Comparison of ENCODE assay signal across 8 cellular contexts in genomic region chr12:70609739-70610491, GRCh38. TPM values are rescaled to one million over a fixed set of nuclear protein-coding genes. Genes with fewer than 3 reads are reported as not detected.
DNase-seq lines count a peak whose midpoint lies in the region; ATAC-seq, FAIRE-seq and TF ChIP-seq lines count a peak whose summit lies in the region.

No MANE protein-coding gene starts in this region.

- TF ChIP-seq EP300 in HepG2 (IDR thresholded peaks at IDR 0.05; ENCODE audit: low read depth in 2 of 2, low read length in 2 of 2) = no peak
- TF ChIP-seq EP300 in HepG2 (CRISPR knock-in tag; IDR thresholded peaks at IDR 0.05; ENCODE audit: borderline replicate concordance) = no peak
- no peak for TF ChIP-seq EP300 in suprapubic skin (IDR thresholded peaks at IDR 0.05)

- no peak for FAIRE-seq in HepG2 (lab: Jason Lieb, UNC)

- H2AFZ ChIP-seq in HepG2 (ENCODE audit: low read length) = no peak overlapping the region

- in situ Hi-C loops in HepG2 (cut with HindIII; ENCODE audit: extremely low pct_ligation_motif_present, low pct_unique_long_range_greater_than_20kb) = no loop called here

- no peak for TF ChIP-seq RAD21 in HepG2 (CRISPR knock-in tag; IDR thresholded peaks at IDR 0.05)

- intact Hi-C loops in HepG2 (cut with micrococcal nuclease; ENCODE audit: unreplicated experiment) = no loop called here

- TF ChIP-seq POLR2A in HepG2 (IDR thresholded peaks at IDR 0.05; ENCODE audit: insufficient read depth in 1 of 2, low read depth in 2 of 2, low read length in 2 of 2) (no peak), suprapubic skin (IDR thresholded peaks at IDR 0.05) (no peak)

- H3K9me3 ChIP-seq in HepG2 (ENCODE audit: low read length) (no peaks in the 10 kb centered on the region), suprapubic skin (no peaks in the 10 kb centered on the region)

- H3K9ac ChIP-seq in HepG2 (ENCODE audit: insufficient read depth, low read depth, low read length) = no peak overlapping the region

- H3K4me3 ChIP-seq in coronary artery = peak overlapping the region; percentile 79
- H3K4me3 ChIP-seq in HepG2 (replicated peaks in 1 of 3; ENCODE audit: insufficient read depth in 1 of 3, low read depth in 2 of 3, low read length in 3 of 3) = peak overlapping the region; percentile 21 to 60 (median 23); a peak in 4 of 6 replicates
- H3K4me3 ChIP-seq in suprapubic skin = peak overlapping the region; percentile 62

- H4K20me1 ChIP-seq in HepG2 (ENCODE audit: insufficient read depth, low read length) = no peaks in the 10 kb centered on the region

- TF ChIP-seq CTCF in coronary artery (IDR thresholded peaks at IDR 0.05) (no peak), HepG2 (CRISPR knock-in tag; IDR thresholded peaks at IDR 0.05) (no peak), suprapubic skin (IDR thresholded peaks at IDR 0.05) (no peak)

- CTCF ChIA-PET in HepG2 (lab: Yijun Ruan, JAX; ENCODE audit: low intra/inter-chr PET ratio, low total read pairs) = no interaction called here

- peak overlapping the region; percentile 58; the same call in 1 of the 2 replicates for H3K4me2 ChIP-seq in HepG2 (ENCODE audit: low read depth, low read length)

- H3K36me3 ChIP-seq in HepG2 (replicated peaks in 1 of 2; ENCODE audit: control insufficient read depth in 1 of 2, insufficient read depth in 2 of 2, low read length in 2 of 2) = no peaks in the 10 kb centered on the region
- no peaks in the 10 kb centered on the region for H3K36me3 ChIP-seq in suprapubic skin

- DNase-seq in NCI-H146 (lab: John Stamatoyannopoulos, UW) = peak; percentile 4
- no peak for DNase-seq in NCI-H146 treated with DMSO at 0.1 percent for 48 hours (lab: John Stamatoyannopoulos, UW; ENCODE audit: unreplicated experiment)
- DNase-seq in NOMO-1 treated with DMSO at 0.1 percent for 48 hours (lab: John Stamatoyannopoulos, UW; ENCODE audit: unreplicated experiment) = peak; percentile 43
- no peak for DNase-seq in coronary artery (ENCODE audit: low spot score)
- DNase-seq in HepG2 (ENCODE audit: low spot score) = no peak
- DNase-seq in suprapubic skin (ENCODE audit: low spot score in 2 of 2) = peak; percentile 66 to 77
- no peak for DNase-seq in stimulated activated naive CD4-positive, alpha-beta T cell treated with Interleukin-2 at 50 U/mL for 16 hours (lab: John Stamatoyannopoulos, UW)
- DNase-seq in stimulated activated CD8-positive, alpha-beta memory T cell treated with anti-CD3 and anti-CD28 coated beads, Interleukin-4, amount 100 ng/mL, for 48 hours = no peak

- H3K4me1 ChIP-seq in HepG2 (ENCODE audit: insufficient read depth, low read length) = no peaks in the 10 kb centered on the region
- H3K4me1 ChIP-seq in suprapubic skin = peaks cover 11% of the 10 kb centered on the region

- H3K27me3 ChIP-seq in HepG2 (ENCODE audit: control insufficient read depth in 1 of 2, insufficient read depth in 2 of 2, low read length in 2 of 2) = peaks cover 5 to 32% of the 10 kb centered on the region in 2 experiments
- H3K27me3 ChIP-seq in suprapubic skin = no peaks in the 10 kb centered on the region

- no peaks in the 10 kb centered on the region for H3K79me2 ChIP-seq in HepG2 (ENCODE audit: insufficient read depth, low read length)

- ATAC-seq in HepG2 = peak; percentile 81

- POLR2A ChIA-PET in HepG2 (lab: Yijun Ruan, JAX) = no interaction called here

- WGBS in HepG2 (ENCODE audit: low lambda C conversion rate) = 20% methylated on average over 8 of the region's 63 CpGs
- under 1% methylated on average over 22 of the region's 63 CpGs for WGBS in suprapubic skin

- no TSS peak for BruUV-seq in HepG2 (replicated peaks; lab: Mats Ljungman, UMichigan)

- H3K27ac ChIP-seq in coronary artery (peak overlapping the region in 1 of 2 donors; percentile 58), HepG2 (ENCODE audit: extremely low read length, insufficient read depth, low read length) (no peak overlapping the region), suprapubic skin (peak overlapping the region; percentile 10)

TF ChIP-seq in HepG2, 621 proteins besides CTCF, POLR2A, EP300 and RAD21 (continues in another document):
- TF ChIP-seq ZBTB33 (CRISPR knock-in tag; IDR thresholded peaks at IDR 0.05) = no peak
- TF ChIP-seq HOXD1 (CRISPR knock-in tag; IDR thresholded peaks at IDR 0.05) = no peak
- TF ChIP-seq HMGXB4 (CRISPR knock-in tag; IDR thresholded peaks at IDR 0.05; ENCODE audit: borderline replicate concordance in 1 of 2, low read depth in 1 of 2) = no peak
- no peak for TF ChIP-seq CBX1 (IDR thresholded peaks at IDR 0.05; ENCODE audit: low read depth)
- TF ChIP-seq ZNF841 (CRISPR knock-in tag; IDR thresholded peaks at IDR 0.05; ENCODE audit: borderline replicate concordance) = no peak
- no peak for TF ChIP-seq RNF219 (CRISPR knock-in tag; IDR thresholded peaks at IDR 0.05)
- no peak for TF ChIP-seq TBL1XR1 (IDR thresholded peaks at IDR 0.05; ENCODE audit: borderline replicate concordance, low read length, partially characterized antibody)
- no peak for TF ChIP-seq ZNF24 (IDR thresholded peaks at IDR 0.05)
- TF ChIP-seq ZZZ3 (CRISPR knock-in tag; IDR thresholded peaks at IDR 0.05; ENCODE audit: borderline replicate concordance) = no peak
- TF ChIP-seq FIP1L1 (IDR thresholded peaks at IDR 0.05; ENCODE audit: borderline replicate concordance, insufficient read depth, low read depth, low read length) = no peak

RNA-seq across cellular contexts. Expression of gene PTPRB, which starts 27.3 kb away (rescaled TPM):
- 0.02 TPM in 1 of 2 replicates, not detected in the other for total RNA-seq in HepG2 (2016; rRNA removed; fragmentation: Illumina TruSeq; extraction: Trizol)
- total RNA-seq in HepG2 (2016; cell fraction: cytosol; rRNA removed; fragmentation: Illumina TruSeq; extraction: Trizol; ENCODE audit: low read depth) = not detected in 2 replicates
- under 0.01 TPM in 1 of 2 replicates, not detected in the other for total RNA-seq in HepG2 (2016; cell fraction: insoluble cytoplasmic fraction; rRNA removed; fragmentation: Illumina TruSeq; extraction: Trizol)
- total RNA-seq in HepG2 (2016; cell fraction: membrane; rRNA removed; fragmentation: Illumina TruSeq; extraction: Trizol) = not detected in 2 replicates
- total RNA-seq in HepG2 (2016; cell fraction: nucleus; rRNA removed; fragmentation: Illumina TruSeq; extraction: Trizol) = not detected in 2 replicates
- polyA plus RNA-seq in HepG2 (2011; rRNA removed) = 0.05 and 0.07 TPM in 2 replicates
- 0.03 and 0.04 TPM in 2 replicates for polyA plus RNA-seq in HepG2 (2011; cell fraction: cytosol; rRNA removed)
- polyA plus RNA-seq in HepG2 (2011; cell fraction: nucleus; rRNA removed) = 0.05 and 0.12 TPM in 2 replicates
- 0.16 and 0.24 TPM in 2 replicates for polyA plus RNA-seq in HepG2 (2012)
- not detected in 2 replicates for polyA plus RNA-seq in HepG2 (2016; cell fraction: cytosol; fragmentation: Illumina TruSeq; extraction: Trizol; ENCODE audit: low read depth)
- polyA plus RNA-seq in HepG2 (2016; cell fraction: insoluble cytoplasmic fraction; fragmentation: Illumina TruSeq; extraction: Trizol; ENCODE audit: low read depth) = 0.02 TPM in 1 of 2 replicates, not detected in the other
- not detected in 2 replicates for polyA plus RNA-seq in HepG2 (2016; cell fraction: membrane; fragmentation: Illumina TruSeq; extraction: Trizol; ENCODE audit: low read depth)
- not detected in 2 replicates for polyA plus RNA-seq in HepG2 (2016; cell fraction: nucleus; fragmentation: Illumina TruSeq; extraction: Trizol; ENCODE audit: insufficient read depth, low read depth)
- polyA minus RNA-seq in HepG2 (2011; rRNA and poly(A)+ RNA removed; ENCODE audit: low replicate concordance) = 0.24 and 2.9 TPM in 2 replicates
- 0.10 TPM in 1 of 2 replicates, not detected in the other for polyA minus RNA-seq in HepG2 (2011; cell fraction: cytosol; rRNA and poly(A)+ RNA removed)
- 0.39 and 0.75 TPM in 2 replicates for polyA minus RNA-seq in HepG2 (2011; cell fraction: nucleus; rRNA and poly(A)+ RNA removed)
- total RNA-seq in suprapubic skin = 10 to 100 TPM in 2 of 4 donors, 1 to 10 TPM in 2; 2.0 to 15.9 (median 8.0) TPM

Comparison
In these comparisons a context has a peak if more than half of its experiments do, and no peak if none do; other contexts are left out.
1. DNase-seq: peak in NCI-H146 (single experiment), NOMO-1 treated with DMSO at 0.1 percent for 48 hours (single experiment) and suprapubic skin (2 of 2); none in NCI-H146 treated with DMSO at 0.1 percent for 48 hours (single experiment), coronary artery (single experiment), HepG2 (single experiment), stimulated activated naive CD4-positive, alpha-beta T cell treated with Interleukin-2 at 50 U/mL for 16 hours (single experiment) and stimulated activated CD8-positive, alpha-beta memory T cell treated with anti-CD3 and anti-CD28 coated beads, Interleukin-4, amount 100 ng/mL, for 48 hours (single experiment).
2. H3K4me3 ChIP-seq: peak in every context shown above with its lines; median percentile 79 in coronary artery; 62 in suprapubic skin; 23 in HepG2.